2 cellular contexts compared by ENCODE assay signal in genomic region chr17:40344321-40345160, GRCh38.
TF ChIP-seq lines count a peak whose summit lies in the region.

No MANE protein-coding gene starts in this region.

TF ChIP-seq in SK-N-SH treated with all-trans-retinoic acid at 6 μM for 48 hours, 23 proteins besides CTCF, POLR2A, EP300 and RAD21 (continued from another document):
- TF ChIP-seq, protein P1, sequence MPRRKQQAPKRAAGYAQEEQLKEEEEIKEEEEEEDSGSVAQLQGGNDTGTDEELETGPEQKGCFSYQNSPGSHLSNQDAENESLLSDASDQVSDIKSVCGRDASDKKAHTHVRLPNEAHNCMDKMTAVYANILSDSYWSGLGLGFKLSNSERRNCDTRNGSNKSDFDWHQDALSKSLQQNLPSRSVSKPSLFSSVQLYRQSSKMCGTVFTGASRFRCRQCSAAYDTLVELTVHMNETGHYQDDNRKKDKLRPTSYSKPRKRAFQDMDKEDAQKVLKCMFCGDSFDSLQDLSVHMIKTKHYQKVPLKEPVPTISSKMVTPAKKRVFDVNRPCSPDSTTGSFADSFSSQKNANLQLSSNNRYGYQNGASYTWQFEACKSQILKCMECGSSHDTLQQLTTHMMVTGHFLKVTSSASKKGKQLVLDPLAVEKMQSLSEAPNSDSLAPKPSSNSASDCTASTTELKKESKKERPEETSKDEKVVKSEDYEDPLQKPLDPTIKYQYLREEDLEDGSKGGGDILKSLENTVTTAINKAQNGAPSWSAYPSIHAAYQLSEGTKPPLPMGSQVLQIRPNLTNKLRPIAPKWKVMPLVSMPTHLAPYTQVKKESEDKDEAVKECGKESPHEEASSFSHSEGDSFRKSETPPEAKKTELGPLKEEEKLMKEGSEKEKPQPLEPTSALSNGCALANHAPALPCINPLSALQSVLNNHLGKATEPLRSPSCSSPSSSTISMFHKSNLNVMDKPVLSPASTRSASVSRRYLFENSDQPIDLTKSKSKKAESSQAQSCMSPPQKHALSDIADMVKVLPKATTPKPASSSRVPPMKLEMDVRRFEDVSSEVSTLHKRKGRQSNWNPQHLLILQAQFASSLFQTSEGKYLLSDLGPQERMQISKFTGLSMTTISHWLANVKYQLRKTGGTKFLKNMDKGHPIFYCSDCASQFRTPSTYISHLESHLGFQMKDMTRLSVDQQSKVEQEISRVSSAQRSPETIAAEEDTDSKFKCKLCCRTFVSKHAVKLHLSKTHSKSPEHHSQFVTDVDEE (CRISPR knock-in tag; IDR thresholded peaks at IDR 0.05), result no peak
- TF ChIP-seq TOX (CRISPR knock-in tag; IDR thresholded peaks at IDR 0.05; ENCODE audit: borderline replicate concordance) (no peak), PPARA (CRISPR knock-in tag; IDR thresholded peaks at IDR 0.05; ENCODE audit: borderline replicate concordance) (no peak), SNAI2 (CRISPR knock-in tag; IDR thresholded peaks at IDR 0.05) (no peak), ARNTL (CRISPR knock-in tag; IDR thresholded peaks at IDR 0.05; ENCODE audit: borderline replicate concordance, low read depth) (no peak), RARB (CRISPR knock-in tag; IDR thresholded peaks at IDR 0.05) (no peak), ZNF8 (CRISPR knock-in tag; IDR thresholded peaks at IDR 0.05) (no peak), ZC3H10 (CRISPR knock-in tag; IDR thresholded peaks at IDR 0.05) (no peak)
- TF ChIP-seq, protein P2, sequence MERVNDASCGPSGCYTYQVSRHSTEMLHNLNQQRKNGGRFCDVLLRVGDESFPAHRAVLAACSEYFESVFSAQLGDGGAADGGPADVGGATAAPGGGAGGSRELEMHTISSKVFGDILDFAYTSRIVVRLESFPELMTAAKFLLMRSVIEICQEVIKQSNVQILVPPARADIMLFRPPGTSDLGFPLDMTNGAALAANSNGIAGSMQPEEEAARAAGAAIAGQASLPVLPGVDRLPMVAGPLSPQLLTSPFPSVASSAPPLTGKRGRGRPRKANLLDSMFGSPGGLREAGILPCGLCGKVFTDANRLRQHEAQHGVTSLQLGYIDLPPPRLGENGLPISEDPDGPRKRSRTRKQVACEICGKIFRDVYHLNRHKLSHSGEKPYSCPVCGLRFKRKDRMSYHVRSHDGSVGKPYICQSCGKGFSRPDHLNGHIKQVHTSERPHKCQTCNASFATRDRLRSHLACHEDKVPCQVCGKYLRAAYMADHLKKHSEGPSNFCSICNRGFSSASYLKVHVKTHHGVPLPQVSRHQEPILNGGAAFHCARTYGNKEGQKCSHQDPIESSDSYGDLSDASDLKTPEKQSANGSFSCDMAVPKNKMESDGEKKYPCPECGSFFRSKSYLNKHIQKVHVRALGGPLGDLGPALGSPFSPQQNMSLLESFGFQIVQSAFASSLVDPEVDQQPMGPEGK (CRISPR knock-in tag; IDR thresholded peaks at IDR 0.05; ENCODE audit: borderline replicate concordance), result no peak

TF ChIP-seq in liver, 16 proteins besides CTCF, POLR2A, EP300 and RAD21 (continued from another document):
- TF ChIP-seq REST (IDR thresholded peaks at IDR 0.05), result no peak
- TF ChIP-seq, protein P3, sequence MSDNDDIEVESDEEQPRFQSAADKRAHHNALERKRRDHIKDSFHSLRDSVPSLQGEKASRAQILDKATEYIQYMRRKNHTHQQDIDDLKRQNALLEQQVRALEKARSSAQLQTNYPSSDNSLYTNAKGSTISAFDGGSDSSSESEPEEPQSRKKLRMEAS (IDR thresholded peaks at IDR 0.05), result no peak
- TF ChIP-seq HNF4A (conservative IDR thresholded peaks at IDR 0.05), result no peak
- TF ChIP-seq TAF1 (conservative IDR thresholded peaks at IDR 0.05), result no peak
- TF ChIP-seq FOXA1 (IDR thresholded peaks at IDR 0.05), result no peak
- TF ChIP-seq SP1 (IDR thresholded peaks at IDR 0.05), result no peak
